20 cellular contexts compared by ENCODE assay signal in the genomic region with DNA sequence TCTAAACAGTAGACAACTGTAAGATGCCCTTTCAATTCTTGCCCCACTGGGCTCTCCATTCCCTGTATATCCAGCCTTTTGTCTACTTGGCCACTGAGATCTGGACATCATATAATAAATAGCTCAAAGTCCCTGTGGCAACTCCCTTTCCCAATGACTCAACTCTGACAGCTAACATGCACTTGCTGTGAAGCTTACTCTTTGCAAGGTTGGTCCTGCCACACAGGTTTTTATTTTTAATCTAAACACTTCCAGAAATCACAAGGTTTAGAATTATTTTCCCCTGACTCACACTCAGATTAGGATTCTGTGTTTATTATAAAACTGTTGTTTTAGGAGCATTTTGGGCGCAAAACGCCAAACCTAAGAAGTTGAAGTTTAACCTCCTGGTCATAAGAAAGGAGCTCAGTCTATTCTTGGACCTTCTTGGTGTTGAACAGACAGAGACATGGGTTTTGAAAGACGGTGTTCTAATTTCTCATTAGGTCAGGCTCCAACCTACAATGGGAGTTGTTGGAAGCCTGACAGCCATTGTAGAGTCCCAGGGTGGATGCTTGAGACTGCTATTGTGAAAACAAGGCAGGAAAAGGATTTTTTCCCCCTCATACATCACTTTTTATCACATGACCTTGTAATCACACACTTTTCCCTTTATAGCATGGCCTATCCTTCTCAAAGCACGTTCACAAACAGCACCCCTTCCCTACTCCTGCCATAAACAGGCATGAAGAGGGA.
A peak's percentile ranks its signal among the peaks of the same experiment; 100 is the strongest.
DNase-seq lines count a peak whose midpoint lies in the region; ATAC-seq, FAIRE-seq and TF ChIP-seq lines count a peak whose summit lies in the region.
"Had no signal": no experiment of that assay in that cellular context is flagged by ENCODE, and none has a peak within 500 bp of the region (broad histone marks: within the 10 kb centered on the region; RNA-seq: fewer than 3 reads in every experiment).

No MANE protein-coding gene starts in this region.

- peak; percentile 52 to 61; a peak in 5 of 6 replicates for ATAC-seq in A549
- ATAC-seq in HG02798 (IDR thresholded peaks at IDR 0.05; ENCODE audit: poor library complexity, unreplicated experiment), result no peak
- no peak for ATAC-seq in psoas muscle
- ATAC-seq: right lobe of liver had no signal

- H2BK5ac ChIP-seq in neuronal stem cell (ENCODE audit: low read length), result no peak overlapping the region

- DNase-seq in A549 (ENCODE audit: low read depth in 1 of 2, low spot score in 1 of 2), result peak in 1 of 2 experiments; percentile 29
- DNase-seq in HFFc6, result peak; percentile 63
- peak; percentile 54 to 79 for DNase-seq in cardiac fibroblast (ENCODE audit: low read depth in 2 of 2)
- DNase-seq in hepatocyte (ENCODE audit: low spot score), result peak; percentile 31
- no peak for DNase-seq in dorsolateral prefrontal cortex
- no peak for DNase-seq in neuronal stem cell (ENCODE audit: low spot score)
- no peak for DNase-seq in psoas muscle
- DNase-seq: activated CD4-positive, alpha-beta T cell treated with anti-CD3 and anti-CD28 coated beads, Interleukin-2, amount 50 U/mL, for 4 hours; activated T-cell treated with anti-CD3 and anti-CD28 coated beads for 4 hours; immature natural killer cell; NCI-H1694 treated with DMSO at 0.1 percent for 48 hours; NCI-H446; nephron progenitor cell; right lobe of liver; stimulated activated CD4-positive, alpha-beta T cell treated with anti-CD3 and anti-CD28 coated beads, Interleukin-1b, Interleukin-23, amount 100 ng/mL, for 48 hours had no signal

- H3K4me1 ChIP-seq in A549 (peaks cover 39% of the 10 kb centered on the region), hepatocyte (ENCODE audit: insufficient read depth) (peaks cover 4% of the 10 kb centered on the region), neuronal stem cell (ENCODE audit: control insufficient read depth in 2 of 2, insufficient read depth in 1 of 2, low read depth in 1 of 2, low read length in 2 of 2) (no peaks in the 10 kb centered on the region), psoas muscle (no peaks in the 10 kb centered on the region)
- H3K4me1 ChIP-seq: right lobe of liver had no signal

- intact Hi-C loops in dorsolateral prefrontal cortex (cut with DNase I), result no loop called here
- intact Hi-C loops in psoas muscle (cut with DNase I), result no loop called here

- H3K27me3 ChIP-seq in hepatocyte, result no peaks in the 10 kb centered on the region
- H3K27me3 ChIP-seq in dorsolateral prefrontal cortex, result no peaks in the 10 kb centered on the region
- no peaks in the 10 kb centered on the region for H3K27me3 ChIP-seq in neuronal stem cell (ENCODE audit: control insufficient read depth in 3 of 3, insufficient read depth in 3 of 3, low read depth in 1 of 3, low read length in 3 of 3)
- H3K27me3 ChIP-seq in psoas muscle (ENCODE audit: insufficient read depth in 3 of 3, low read length in 2 of 3), result no peaks in the 10 kb centered on the region
- H3K27me3 ChIP-seq: right lobe of liver had no signal

- H3K4me1 Mint-ChIP-seq in HFFc6 (ENCODE audit: low read depth), result peaks cover 68% of the 10 kb centered on the region
- H3K4me1 Mint-ChIP-seq: activated naive CD4-positive, alpha-beta T cell treated with anti-CD3 and anti-CD28 coated beads, Interleukin-2, amount 50 U/mL, for 24 hours; central memory CD8-positive, alpha-beta T cell; immature natural killer cell; memory B cell had no signal

- no peak overlapping the region for H4K8ac ChIP-seq in neuronal stem cell (ENCODE audit: low read depth, low read length)

- no peak overlapping the region for H2BK12ac ChIP-seq in neuronal stem cell (ENCODE audit: low read length)

- no peak overlapping the region for H3K9ac ChIP-seq in neuronal stem cell (ENCODE audit: low read depth, low read length, poor library complexity)

- no peak overlapping the region for H3K4me3 ChIP-seq in A549
- no peak overlapping the region for H3K4me3 ChIP-seq in cardiac fibroblast (replicated peaks in 1 of 2; ENCODE audit: low read depth in 2 of 2, low read length in 2 of 2)
- no peak overlapping the region for H3K4me3 ChIP-seq in hepatocyte
- H3K4me3 ChIP-seq in dorsolateral prefrontal cortex, result no peak overlapping the region
- no peak overlapping the region for H3K4me3 ChIP-seq in neuronal stem cell (ENCODE audit: low read length in 2 of 2)
- no peak overlapping the region for H3K4me3 ChIP-seq in psoas muscle
- H3K4me3 ChIP-seq: right lobe of liver had no signal

- no peak overlapping the region for H3K23ac ChIP-seq in neuronal stem cell (ENCODE audit: low read depth, low read length, poor library complexity)

- H3K27me3 Mint-ChIP-seq in HFFc6 (ENCODE audit: insufficient read depth), result peaks cover 2% of the 10 kb centered on the region

- no peak overlapping the region for H4K91ac ChIP-seq in neuronal stem cell (ENCODE audit: low read depth, low read length, poor library complexity)

- no peak for TF ChIP-seq POLR2A in A549 (IDR thresholded peaks at IDR 0.05; ENCODE audit: low read length)

- no peaks in the 10 kb centered on the region for H3K79me1 ChIP-seq in neuronal stem cell (ENCODE audit: low read depth, low read length)

- H2BK15ac ChIP-seq in neuronal stem cell (ENCODE audit: low read length), result no peak overlapping the region

- 18% methylated on average over 4 of the region's 4 CpGs for WGBS in A549 (ENCODE audit: missing lambda C conversion rate)
- 87% methylated on average over 4 of the region's 4 CpGs for WGBS in hepatocyte (ENCODE audit: low lambda C conversion rate, missing lambda C conversion rate)
- WGBS in neuronal stem cell (ENCODE audit: extremely low coverage in 2 of 2, insufficient read length in 2 of 2, insufficient replicate concordance in 1 of 2), 2 donors, result no CpG with 5 or more reads among the region's 4 CpGs
- 70 to 77% (median 77%) methylated on average over 4 of the region's 4 CpGs for WGBS in psoas muscle, 3 donors

- TF ChIP-seq CTCF in A549 (IDR thresholded peaks at IDR 0.05), result no peak
- no peak for TF ChIP-seq CTCF in HFFc6 (IDR thresholded peaks at IDR 0.05)
- TF ChIP-seq CTCF in cardiac fibroblast (IDR thresholded peaks at IDR 0.05; ENCODE audit: low read depth, low read length), result no peak
- TF ChIP-seq CTCF in hepatocyte (IDR thresholded peaks at IDR 0.05; ENCODE audit: poor library complexity), result no peak
- no peak for TF ChIP-seq CTCF in dorsolateral prefrontal cortex (IDR thresholded peaks at IDR 0.05 in 54 of 56, conservative IDR thresholded peaks at IDR 0.05 in 2 of 56; ENCODE audit: low read depth in 1 of 56, partially characterized antibody in 56 of 56)
- no peak for TF ChIP-seq CTCF in psoas muscle (IDR thresholded peaks at IDR 0.05)

- CTCF ChIA-PET in A549 (lab: Yijun Ruan, JAX), result interaction anchor here (0.9 to 1.0 kb wide), 3 partner anchors 121 to 170 kb away, joined by 3 read pairs; no protein-coding TSS in a partner anchor

- peak overlapping the region in 1 of 2 experiments; percentile 56; a peak in 2 of 6 replicates for H3K27ac ChIP-seq in A549
- peak overlapping the region; percentile 69 for H3K27ac ChIP-seq in hepatocyte
- H3K27ac ChIP-seq in dorsolateral prefrontal cortex, result no peak overlapping the region
- H3K27ac ChIP-seq in neuronal stem cell (replicated peaks; ENCODE audit: low read length), result no peak overlapping the region
- no peak overlapping the region for H3K27ac ChIP-seq in psoas muscle
- H3K27ac ChIP-seq: right lobe of liver had no signal

- no peaks in the 10 kb centered on the region for H3K79me2 ChIP-seq in hepatocyte

- H3K36me3 Mint-ChIP-seq in HFFc6 (ENCODE audit: low read depth), result no peaks in the 10 kb centered on the region
- H3K36me3 Mint-ChIP-seq: activated naive CD4-positive, alpha-beta T cell treated with anti-CD3 and anti-CD28 coated beads, Interleukin-2, amount 50 U/mL, for 24 hours; immature natural killer cell; memory B cell had no signal

- H3K36me3 ChIP-seq in hepatocyte (replicated peaks; ENCODE audit: insufficient read depth, low read depth) (no peaks in the 10 kb centered on the region), neuronal stem cell (replicated peaks in 1 of 2; ENCODE audit: control insufficient read depth in 2 of 2, insufficient read depth in 2 of 2, low read length in 2 of 2) (no peaks in the 10 kb centered on the region), psoas muscle (ENCODE audit: insufficient read depth in 1 of 2, low read depth in 1 of 2) (no peaks in the 10 kb centered on the region)
- H3K36me3 ChIP-seq: right lobe of liver had no signal

- no peak for TF ChIP-seq EP300 in A549 (IDR thresholded peaks at IDR 0.05)

- no peak overlapping the region for H3K4ac ChIP-seq in neuronal stem cell (ENCODE audit: low read length)

- H2AFZ ChIP-seq in hepatocyte (no peak overlapping the region), neuronal stem cell (ENCODE audit: low read length) (no peak overlapping the region)

- H3K9me3 Mint-ChIP-seq in HFFc6, result no peaks in the 10 kb centered on the region
- H3K9me3 Mint-ChIP-seq: activated naive CD4-positive, alpha-beta T cell treated with anti-CD3 and anti-CD28 coated beads, Interleukin-2, amount 50 U/mL, for 24 hours; central memory CD8-positive, alpha-beta T cell had no signal

- no peak overlapping the region for H2AK5ac ChIP-seq in neuronal stem cell (ENCODE audit: low read depth, low read length)

- no peak overlapping the region for H2BK120ac ChIP-seq in neuronal stem cell (ENCODE audit: low read depth, low read length)

- TF ChIP-seq RAD21 in A549 (conservative IDR thresholded peaks at IDR 0.05 in 1 of 2, IDR thresholded peaks at IDR 0.05 in 1 of 2), result no peak

- H3K4me2 ChIP-seq in A549, result peak overlapping the region; percentile 32; the same call in 2 of the 3 replicates
- H3K4me2 ChIP-seq in hepatocyte, result no peak overlapping the region
- H3K4me2 ChIP-seq in neuronal stem cell (ENCODE audit: insufficient read depth, low read length, poor library complexity, severe bottlenecking), result no peak overlapping the region

- POLR2A ChIA-PET in A549 (lab: Yijun Ruan, JAX), result no interaction called here

- H4K20me1 ChIP-seq in hepatocyte (ENCODE audit: insufficient read depth, poor library complexity, severe bottlenecking), result no peaks in the 10 kb centered on the region

- H3K9me2 ChIP-seq in hepatocyte (replicated peaks; ENCODE audit: insufficient read depth), result no peaks in the 10 kb centered on the region

- H3K27ac Mint-ChIP-seq in HFFc6, result peak overlapping the region; percentile 52
- H3K27ac Mint-ChIP-seq: activated naive CD4-positive, alpha-beta T cell treated with anti-CD3 and anti-CD28 coated beads, Interleukin-2, amount 50 U/mL, for 24 hours; immature natural killer cell; memory B cell; nephron progenitor cell had no signal

- no peak overlapping the region for H3K14ac ChIP-seq in neuronal stem cell (ENCODE audit: low read length)

- no peak for FAIRE-seq in A549 (lab: Jason Lieb, UNC)
- FAIRE-seq: G401.6 had no signal

- no peak overlapping the region for H3K18ac ChIP-seq in neuronal stem cell (ENCODE audit: low read length)

- no peaks in the 10 kb centered on the region for H3K9me3 ChIP-seq in A549
- no peaks in the 10 kb centered on the region for H3K9me3 ChIP-seq in hepatocyte (ENCODE audit: low read depth)
- H3K9me3 ChIP-seq in neuronal stem cell (replicated peaks in 1 of 2; ENCODE audit: control insufficient read depth in 2 of 2, insufficient read depth in 1 of 2, low read depth in 1 of 2, low read length in 2 of 2), result peaks cover 0 to 2% of the 10 kb centered on the region in 2 donors
- H3K9me3 ChIP-seq in psoas muscle, result no peaks in the 10 kb centered on the region
- H3K9me3 ChIP-seq: right lobe of liver had no signal

- peak overlapping the region; percentile 50 for H3K4me3 Mint-ChIP-seq in HFFc6
- H3K4me3 Mint-ChIP-seq: activated naive CD4-positive, alpha-beta T cell treated with anti-CD3 and anti-CD28 coated beads, Interleukin-2, amount 50 U/mL, for 24 hours; central memory CD8-positive, alpha-beta T cell; immature natural killer cell; memory B cell; nephron progenitor cell had no signal

Comparison
In these comparisons a context has a peak if more than half of its experiments do, and no peak if none do; other contexts are left out.
1. ATAC-seq: peak in A549 (2 of 2); none in HG02798 (single experiment) and psoas muscle (0 of 4).
2. DNase-seq: peak in HFFc6 (single experiment), cardiac fibroblast (2 of 2) and hepatocyte (single experiment); none in dorsolateral prefrontal cortex (0 of 10), neuronal stem cell (single experiment) and psoas muscle (0 of 2).